ENCODE assay signal across 12 cellular contexts in genomic region chr7:157760004-157760730, GRCh38.
DNase-seq lines count a peak whose midpoint lies in the region; ATAC-seq, FAIRE-seq and TF ChIP-seq lines count a peak whose summit lies in the region.
"Had no signal": no experiment of that assay in that cellular context is flagged by ENCODE, and none has a peak within 500 bp of the region (broad histone marks: within the 10 kb centered on the region; RNA-seq: fewer than 3 reads in every experiment).

No MANE protein-coding gene starts in this region.

- CTCF ChIA-PET in HepG2 (lab: Yijun Ruan, JAX; ENCODE audit: low intra/inter-chr PET ratio, low total read pairs) = no interaction called here

- TF ChIP-seq EP300 in HepG2 (IDR thresholded peaks at IDR 0.05; ENCODE audit: low read depth in 2 of 2, low read length in 2 of 2) = no peak
- TF ChIP-seq EP300 in HepG2 (CRISPR knock-in tag; IDR thresholded peaks at IDR 0.05; ENCODE audit: borderline replicate concordance) = no peak

- peak overlapping the region; percentile 51 for H3K4me2 ChIP-seq in DND-41 (ENCODE audit: insufficient read depth, low read length)
- no peak overlapping the region for H3K4me2 ChIP-seq in HepG2 (ENCODE audit: low read depth, low read length)

- POLR2A ChIA-PET in HepG2 (lab: Yijun Ruan, JAX) = no interaction called here

- TF ChIP-seq CTCF in DND-41 (IDR thresholded peaks at IDR 0.05; ENCODE audit: borderline replicate concordance, extremely low read depth, low read length, poor library complexity, severe bottlenecking) (peak; percentile 63), HepG2 (CRISPR knock-in tag; IDR thresholded peaks at IDR 0.05) (no peak; the same call in 1 of the 2 replicates)

- in situ Hi-C loops in HepG2 (cut with HindIII; ENCODE audit: extremely low pct_ligation_motif_present, low pct_unique_long_range_greater_than_20kb) = no loop called here

- H3K79me2 ChIP-seq in DND-41 (ENCODE audit: insufficient read depth, low read length) (no peaks in the 10 kb centered on the region), HepG2 (ENCODE audit: insufficient read depth, low read length) (no peaks in the 10 kb centered on the region)

- no TSS peak for BruUV-seq in HepG2 (replicated peaks; lab: Mats Ljungman, UMichigan)

- peak; percentile 78 for DNase-seq in DND-41
- DNase-seq in HT-29 (ENCODE audit: low spot score) = peak; percentile 7
- peak; percentile 23 for DNase-seq in RPMI7951 (ENCODE audit: low read depth)
- no peak for DNase-seq in HepG2 (ENCODE audit: low spot score)
- DNase-seq in cerebellum (ENCODE audit: low spot score) = no peak
- DNase-seq in GM03348 (ENCODE audit: low spot score) = no peak
- DNase-seq: activated effector memory CD4-positive, alpha-beta T cell treated with anti-CD3 and anti-CD28 coated beads, Interleukin-2, amount 50 U/mL, for 16 hours; hypothalamus; NCI-H1417; stimulated activated naive B cell treated with anti-CD40 and anti-IgM and Interleukin-4, amounts not matched to agents 10 μg/mL and 1 μg/mL and 100 μg/mL, for 72 hours; tibial artery had no signal

- H3K27me3 ChIP-seq in DND-41 (ENCODE audit: insufficient read depth, low read length, poor library complexity) (no peaks in the 10 kb centered on the region), HepG2 (ENCODE audit: control insufficient read depth in 1 of 2, insufficient read depth in 2 of 2, low read length in 2 of 2) (no peaks in the 10 kb centered on the region; a peak in 1 of 5 replicates)
- H3K27me3 ChIP-seq: tibial artery had no signal

- intact Hi-C loops in HepG2 (cut with micrococcal nuclease; ENCODE audit: unreplicated experiment) = no loop called here

- H3K9ac ChIP-seq in DND-41 (ENCODE audit: low read depth, low read length) (peak overlapping the region; percentile 22), HepG2 (ENCODE audit: insufficient read depth, low read depth, low read length) (no peak overlapping the region)

- H3K4me3 ChIP-seq in DND-41 (ENCODE audit: low read depth in 1 of 2, low read length in 2 of 2) = peak overlapping the region in 1 of 2 experiments; percentile 23; a peak in 1 of 4 replicates
- no peak overlapping the region for H3K4me3 ChIP-seq in HepG2 (replicated peaks in 1 of 3; ENCODE audit: insufficient read depth in 1 of 3, low read depth in 2 of 3, low read length in 3 of 3)
- H3K4me3 ChIP-seq: tibial artery had no signal

- ATAC-seq in DND-41 (ENCODE audit: insufficient read depth, low read depth) = peak; percentile 94
- ATAC-seq in HepG2 = peak; percentile 53; the same call in 2 of the 3 replicates
- ATAC-seq in HG02840 (IDR thresholded peaks at IDR 0.05; ENCODE audit: low FRiP score, unreplicated experiment) = no peak
- ATAC-seq: stimulated activated naive B cell treated with anti-CD40 and anti-IgM and Interleukin-4, amounts not matched to agents 10 μg/mL and 1 μg/mL and 100 μg/mL, for 72 hours had no signal

- H3K36me3 ChIP-seq in DND-41 (ENCODE audit: insufficient read depth, low read length) (no peaks in the 10 kb centered on the region), HepG2 (replicated peaks in 1 of 2; ENCODE audit: control insufficient read depth in 1 of 2, insufficient read depth in 2 of 2, low read length in 2 of 2) (no peaks in the 10 kb centered on the region)
- H3K36me3 ChIP-seq: tibial artery had no signal

- no peak for TF ChIP-seq RAD21 in HepG2 (CRISPR knock-in tag; IDR thresholded peaks at IDR 0.05)

- WGBS in HepG2 (ENCODE audit: low lambda C conversion rate) = 40% methylated on average over 7 of the region's 17 CpGs

- H3K9me3 ChIP-seq in DND-41 (ENCODE audit: insufficient read depth, low read length, severe bottlenecking) = no peaks in the 10 kb centered on the region
- peaks cover 5% of the 10 kb centered on the region for H3K9me3 ChIP-seq in HepG2 (ENCODE audit: low read length)

- H3K4me1 ChIP-seq in DND-41 (ENCODE audit: insufficient read depth, low read length) (peaks cover 20% of the 10 kb centered on the region), HepG2 (ENCODE audit: insufficient read depth, low read length) (no peaks in the 10 kb centered on the region)
- H3K4me1 ChIP-seq: tibial artery had no signal

- H3K27ac ChIP-seq in DND-41 (ENCODE audit: low read length) = peak overlapping the region; percentile 37
- no peak overlapping the region for H3K27ac ChIP-seq in HepG2 (ENCODE audit: extremely low read length, insufficient read depth, low read length)
- H3K27ac ChIP-seq: tibial artery had no signal

- FAIRE-seq in HepG2 (lab: Jason Lieb, UNC) = no peak

- TF ChIP-seq POLR2A in HepG2 (IDR thresholded peaks at IDR 0.05; ENCODE audit: insufficient read depth in 1 of 2, low read depth in 2 of 2, low read length in 2 of 2) = no peak

- H4K20me1 ChIP-seq in DND-41 (ENCODE audit: insufficient read depth, low read length) (no peaks in the 10 kb centered on the region), HepG2 (ENCODE audit: insufficient read depth, low read length) (peaks cover 14% of the 10 kb centered on the region; the same call in 1 of the 2 replicates)

- H2AFZ ChIP-seq in DND-41 (ENCODE audit: low read depth, low read length) (peak overlapping the region; percentile 51; the same call in 1 of the 2 replicates), HepG2 (ENCODE audit: low read length) (no peak overlapping the region)

TF ChIP-seq in HepG2, 621 proteins besides CTCF, POLR2A, EP300 and RAD21:
- TF ChIP-seq ZNF256 (CRISPR knock-in tag; conservative IDR thresholded peaks at IDR 0.05) (no peak), TOE1 (CRISPR knock-in tag; IDR thresholded peaks at IDR 0.05) (no peak), ZBTB7A (CRISPR knock-in tag; IDR thresholded peaks at IDR 0.05) (no peak), MNT (IDR thresholded peaks at IDR 0.05) (peak; percentile 62; the same call in 1 of the 2 replicates), ZNF263 (CRISPR knock-in tag; IDR thresholded peaks at IDR 0.05) (peak; percentile 73), STAG1 (CRISPR knock-in tag; IDR thresholded peaks at IDR 0.05) (peak; percentile 56), ZFP36L2 (CRISPR knock-in tag; IDR thresholded peaks at IDR 0.05) (no peak), BRD4 (CRISPR knock-in tag; IDR thresholded peaks at IDR 0.05) (no peak), ERF (CRISPR knock-in tag; IDR thresholded peaks at IDR 0.05) (no peak), ZNF883 (CRISPR knock-in tag; IDR thresholded peaks at IDR 0.05; ENCODE audit: not compliant biosample characterization) (no peak), SALL2 (CRISPR knock-in tag; IDR thresholded peaks at IDR 0.05) (no peak)
TF ChIP-seq in HepG2: peak in this region for 3.

Comparison
In these comparisons a context has a peak if more than half of its experiments do, and no peak if none do; other contexts are left out.
1. DNase-seq: peak in DND-41 (single experiment), HT-29 (single experiment) and RPMI7951 (single experiment); none in HepG2 (single experiment), cerebellum (single experiment) and GM03348 (single experiment).